Comparison of ENCODE assay signal across 6 cellular contexts in genomic region chr10:25222085-25222660, GRCh38.
"Had no signal": no experiment of that assay in that cellular context is flagged by ENCODE, and none has a peak within 500 bp of the region (broad histone marks: within the 10 kb centered on the region; RNA-seq: fewer than 3 reads in every experiment).

No MANE protein-coding gene starts in this region.

- DNase-seq: GM23248, GOT3, H7, IMR-90 had no signal

- H3K27ac ChIP-seq: GM23248 had no signal

- ATAC-seq: HCT116, K562 had no signal
